Comparison of ENCODE assay signal across 12 cellular contexts in genomic region chr12:53966070-53966384, GRCh38. TPM values are rescaled to one million over a fixed set of nuclear protein-coding genes. Genes with fewer than 3 reads are reported as not detected.
DNase-seq lines count a peak whose midpoint lies in the region; ATAC-seq and TF ChIP-seq lines count a peak whose summit lies in the region.
"Had no signal": no experiment of that assay in that cellular context is flagged by ENCODE, and none has a peak within 500 bp of the region (broad histone marks: within the 10 kb centered on the region; RNA-seq: fewer than 3 reads in every experiment).

No MANE protein-coding gene starts in this region.

- BruUV-seq in Calu3 (replicated peaks; lab: Mats Ljungman, UMichigan), result no TSS peak

- H3K27ac Mint-ChIP-seq in Calu3 (ENCODE audit: unreplicated experiment), result no peak overlapping the region

- ATAC-seq in GM21737 (IDR thresholded peaks at IDR 0.05; ENCODE audit: unreplicated experiment), result no peak

- TF ChIP-seq CTCF in BJ (IDR thresholded peaks at IDR 0.05; ENCODE audit: insufficient read depth, low read depth, low read length) (no peak), hepatocyte (IDR thresholded peaks at IDR 0.05; ENCODE audit: poor library complexity) (no peak), Calu3 (IDR thresholded peaks at IDR 0.05; ENCODE audit: unreplicated experiment) (no peak)

- WGBS in hepatocyte (ENCODE audit: low lambda C conversion rate, missing lambda C conversion rate), result under 1% methylated on average over 13 of the region's 16 CpGs

- H3K4me3 Mint-ChIP-seq in Calu3 (ENCODE audit: low read depth, unreplicated experiment), result no peak overlapping the region

- H2AFZ ChIP-seq in hepatocyte, result peak overlapping the region; percentile 38

- DNase-seq in BJ (ENCODE audit: low read depth), result no peak
- DNase-seq in hepatocyte (ENCODE audit: low spot score), result no peak
- DNase-seq in skeletal muscle cell (ENCODE audit: low read depth), result no peak
- no peak for DNase-seq in Calu3
- no peak for DNase-seq in effector memory CD4-positive, alpha-beta T cell
- no peak for DNase-seq in activated CD4-positive, CD25-positive, alpha-beta regulatory T cell (lab: John Stamatoyannopoulos, UW)
- DNase-seq: esophagus squamous epithelium, NCI-H1694 treated with DMSO at 0.1 percent for 48 hours had no signal

- no peaks in the 10 kb centered on the region for H4K20me1 ChIP-seq in hepatocyte (ENCODE audit: insufficient read depth, poor library complexity, severe bottlenecking)

- H3K27me3 Mint-ChIP-seq in Calu3 (ENCODE audit: unreplicated experiment), result peaks cover 90% of the 10 kb centered on the region

- H3K9me2 ChIP-seq in hepatocyte (replicated peaks; ENCODE audit: insufficient read depth), result no peaks in the 10 kb centered on the region

- no peak overlapping the region for H3K9ac ChIP-seq in HUES6 (ENCODE audit: low read length)

- H3K4me1 Mint-ChIP-seq in Calu3 (ENCODE audit: low read depth, unreplicated experiment), result peaks cover 8% of the 10 kb centered on the region

- no peaks in the 10 kb centered on the region for H3K27me3 ChIP-seq in BJ (ENCODE audit: control insufficient read depth, insufficient read depth, low read length)
- peaks cover 100% of the 10 kb centered on the region for H3K27me3 ChIP-seq in HUES6 (ENCODE audit: control insufficient read depth, insufficient read depth, low read length)
- peaks cover 100% of the 10 kb centered on the region for H3K27me3 ChIP-seq in hepatocyte
- H3K27me3 ChIP-seq in effector memory CD4-positive, alpha-beta T cell (replicated peaks; ENCODE audit: control insufficient read depth, insufficient read depth, low read length, poor library complexity, severe bottlenecking), result peaks cover 85% of the 10 kb centered on the region

- CTCF ChIA-PET in BJ (lab: Yijun Ruan, JAX), result interaction anchor here (0.7 to 1.7 kb wide), 8 partner anchors 27 to 404 kb away, joined by 3 to 6 read pairs (median 4); partner anchors contain the start of gene HOXC13
- CTCF ChIA-PET in Calu3 (lab: Charles Lee), result no interaction called here

- no peaks in the 10 kb centered on the region for H3K79me2 ChIP-seq in hepatocyte

- POLR2A ChIA-PET in BJ (lab: Charles Lee), result no interaction called here

- no peak overlapping the region for H3K27ac ChIP-seq in HUES6 (ENCODE audit: low read depth, low read length)
- H3K27ac ChIP-seq in hepatocyte, result peak overlapping the region; percentile 63
- H3K27ac ChIP-seq in effector memory CD4-positive, alpha-beta T cell (ENCODE audit: insufficient read depth, low read length, poor library complexity, severe bottlenecking), result no peak overlapping the region
- H3K27ac ChIP-seq: esophagus squamous epithelium had no signal

- H3K4me2 ChIP-seq in hepatocyte, result peak overlapping the region; percentile 69

- no peaks in the 10 kb centered on the region for H3K9me3 Mint-ChIP-seq in Calu3 (ENCODE audit: low read depth, unreplicated experiment)

- no peaks in the 10 kb centered on the region for H3K36me3 Mint-ChIP-seq in Calu3 (ENCODE audit: insufficient read depth, unreplicated experiment)

- H3K36me3 ChIP-seq in BJ (ENCODE audit: control insufficient read depth, insufficient read depth, low read length) (no peaks in the 10 kb centered on the region), HUES6 (ENCODE audit: control insufficient read depth, insufficient read depth, low read length) (no peaks in the 10 kb centered on the region), hepatocyte (replicated peaks; ENCODE audit: insufficient read depth, low read depth) (no peaks in the 10 kb centered on the region)
- H3K36me3 ChIP-seq in effector memory CD4-positive, alpha-beta T cell (ENCODE audit: control insufficient read depth, insufficient read depth, low read length), result no peaks in the 10 kb centered on the region
- H3K36me3 ChIP-seq: esophagus squamous epithelium had no signal

- H3K4me3 ChIP-seq in BJ (ENCODE audit: low read depth, low read length), result peak overlapping the region; percentile 78
- peak overlapping the region; percentile 27 for H3K4me3 ChIP-seq in HUES6 (ENCODE audit: low read depth, low read length)
- H3K4me3 ChIP-seq in hepatocyte, result no peak overlapping the region
- H3K4me3 ChIP-seq in skeletal muscle cell (ENCODE audit: low read depth, low read length), result peak overlapping the region; percentile 74
- no peak overlapping the region for H3K4me3 ChIP-seq in effector memory CD4-positive, alpha-beta T cell (ENCODE audit: insufficient read depth, low read depth, low read length, poor library complexity, severe bottlenecking)

- intact Hi-C loops in Calu3 (cut with micrococcal nuclease; ENCODE audit: unreplicated experiment), result no loop called here

- H3K4me1 ChIP-seq in HUES6 (ENCODE audit: control insufficient read depth, insufficient read depth, low read length) (0 out of 2 replicates have a peak, but pooled peaks cover 3% of the 10 kb centered on the region), hepatocyte (ENCODE audit: insufficient read depth) (no peaks in the 10 kb centered on the region)
- peaks cover 23% of the 10 kb centered on the region for H3K4me1 ChIP-seq in effector memory CD4-positive, alpha-beta T cell (ENCODE audit: control insufficient read depth, insufficient read depth, low read length, poor library complexity, severe bottlenecking)

- H3K9me3 ChIP-seq in HUES6 (ENCODE audit: control insufficient read depth, insufficient read depth, low read depth, low read length) (no peaks in the 10 kb centered on the region), hepatocyte (ENCODE audit: low read depth) (no peaks in the 10 kb centered on the region)
- H3K9me3 ChIP-seq in effector memory CD4-positive, alpha-beta T cell (ENCODE audit: control insufficient read depth, low read length), result no peaks in the 10 kb centered on the region
- H3K9me3 ChIP-seq: esophagus squamous epithelium had no signal

RNA-seq across cellular contexts. Expression of gene HOXC11, which starts 6.9 kb away (rescaled TPM):
- polyA plus RNA-seq in BJ (2011; rRNA removed) (3.2 and 4.9 TPM in 2 replicates), hepatocyte (1.3 and 1.4 TPM in 2 replicates)
- 2.7 and 2.9 TPM in 2 replicates for polyA minus RNA-seq in BJ (2011; rRNA and poly(A)+ RNA removed)
- total RNA-seq in hepatocyte (0.63 and 1.5 TPM in 2 replicates), Calu3 (2022) (not detected in 2 replicates)
- total RNA-seq: esophagus squamous epithelium had no signal
- polyA plus RNA-seq: adipose tissue had no signal

RNA-seq across cellular contexts. Expression of gene HOTAIR, which starts 8.7 kb away (rescaled TPM):
- polyA plus RNA-seq in BJ (2011; rRNA removed) (11.4 and 18.9 TPM in 2 replicates), hepatocyte (0.82 TPM in 1 of 2 replicates, not detected in the other)
- 1.2 and 1.5 TPM in 2 replicates for polyA minus RNA-seq in BJ (2011; rRNA and poly(A)+ RNA removed)
- total RNA-seq in hepatocyte (0.32 and 0.90 TPM in 2 replicates), Calu3 (2022) (not detected in 2 replicates)
- total RNA-seq: esophagus squamous epithelium had no signal
- polyA plus RNA-seq: adipose tissue had no signal

RNA-seq across cellular contexts. Expression of gene HOXC12, which starts 11.3 kb away (rescaled TPM):
- polyA plus RNA-seq in BJ (2011; rRNA removed) (0.05 and 0.06 TPM in 2 replicates), hepatocyte (not detected in 2 replicates)
- 0.09 and 0.10 TPM in 2 replicates for polyA minus RNA-seq in BJ (2011; rRNA and poly(A)+ RNA removed)
- total RNA-seq in hepatocyte (not detected in 2 replicates), Calu3 (2022) (not detected in 2 replicates)
- total RNA-seq: esophagus squamous epithelium, renal cortical epithelial cell had no signal

RNA-seq across cellular contexts. Expression of gene HOXC10, which starts 18.9 kb away (rescaled TPM):
- polyA plus RNA-seq in BJ (2011; rRNA removed) (13.9 and 14.9 TPM in 2 replicates), hepatocyte (1.6 and 1.7 TPM in 2 replicates)
- 5.2 and 10.6 TPM in 2 replicates for polyA minus RNA-seq in BJ (2011; rRNA and poly(A)+ RNA removed)
- total RNA-seq in hepatocyte (0.23 and 0.60 TPM in 2 replicates), Calu3 (2022) (0.51 and 0.71 TPM in 2 replicates)

RNA-seq across cellular contexts. Expression of gene HOXC13, which starts 27.4 kb away (rescaled TPM):
- polyA plus RNA-seq in BJ (2011; rRNA removed), result 1.0 and 1.1 TPM in 2 replicates
- 0.62 and 0.77 TPM in 2 replicates for polyA minus RNA-seq in BJ (2011; rRNA and poly(A)+ RNA removed)
- 0.20 and 0.40 TPM in 2 replicates for total RNA-seq in hepatocyte
- polyA plus RNA-seq in hepatocyte, result 0.06 and 0.69 TPM in 2 replicates
- not detected in 2 replicates for total RNA-seq in Calu3 (2022)

Comparison
In these comparisons a context has a peak if more than half of its experiments do, and no peak if none do; other contexts are left out.
1. H3K4me3 ChIP-seq: peak in BJ (single experiment), HUES6 (single experiment) and skeletal muscle cell (single experiment); none in hepatocyte (single experiment) and effector memory CD4-positive, alpha-beta T cell (single experiment).